ENCODE assay signal across 1 cellular context in genomic region chr10:131670341-131670740, GRCh38.
TF ChIP-seq lines count a peak whose summit lies in the region.

No MANE protein-coding gene starts in this region.

TF ChIP-seq in WTC11, 78 proteins besides CTCF, POLR2A, EP300 and RAD21 (continued from another document):
- TF ChIP-seq ZSCAN18 (CRISPR knock-in tag; IDR thresholded peaks at IDR 0.05), result no peak
- no peak for TF ChIP-seq ZNF232 (CRISPR knock-in tag; IDR thresholded peaks at IDR 0.05)
- no peak for TF ChIP-seq ZMAT4 (CRISPR knock-in tag; IDR thresholded peaks at IDR 0.05)
- TF ChIP-seq ZNF671 (CRISPR knock-in tag; IDR thresholded peaks at IDR 0.05), result no peak
